ENCODE assay signal across 21 cellular contexts in the genomic region with DNA sequence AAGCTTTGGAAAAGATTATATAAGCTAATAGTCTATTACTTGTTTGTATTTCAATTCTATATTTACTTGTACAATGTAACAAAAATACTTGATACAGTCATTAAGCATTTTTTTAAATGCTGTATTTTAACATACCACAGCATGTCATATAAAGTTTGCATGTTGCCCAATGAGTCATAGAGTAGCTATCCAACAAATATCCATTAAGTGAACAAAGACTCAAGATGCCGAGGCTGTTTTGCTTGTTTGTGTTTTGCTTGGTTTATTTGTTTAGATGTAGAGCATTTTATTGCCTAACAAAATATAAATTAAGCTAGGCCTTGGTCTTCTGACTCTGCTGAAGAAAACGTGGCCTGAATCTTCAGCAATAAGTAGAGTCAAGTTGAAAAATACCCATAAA.
DNase-seq lines count a peak whose midpoint lies in the region; ATAC-seq and TF ChIP-seq lines count a peak whose summit lies in the region.
"Had no signal": no experiment of that assay in that cellular context is flagged by ENCODE, and none has a peak within 500 bp of the region (broad histone marks: within the 10 kb centered on the region; RNA-seq: fewer than 3 reads in every experiment).

No MANE protein-coding gene starts in this region.

- H3K4me1 ChIP-seq in PC-3 (ENCODE audit: insufficient read depth, low read length), result peaks cover 9% of the 10 kb centered on the region; the same call in 1 of the 2 replicates

- intact Hi-C loops in PC-3 (cut with micrococcal nuclease), result loop anchor here (10.0 kb wide), 1 partner anchor 802 kb away; no protein-coding TSS in a partner anchor

- H4K20me1 ChIP-seq in PC-3 (ENCODE audit: low read length), result no peaks in the 10 kb centered on the region

- no peak overlapping the region for H3K27ac ChIP-seq in PC-3 (ENCODE audit: low read length)
- H3K27ac ChIP-seq: 22Rv1, GM23248, KMS-11 had no signal

- H3K36me3 ChIP-seq in PC-3 (ENCODE audit: low read depth, low read length), result no peaks in the 10 kb centered on the region

- CTCF ChIA-PET in PC-3 (lab: Charles Lee), result no interaction called here

- POLR2A ChIA-PET in PC-3 (lab: Charles Lee; ENCODE audit: unreplicated experiment), result interaction anchor here (0.7 kb wide), 1 partner anchor 1312 kb away, joined by 4 read pairs; no protein-coding TSS in a partner anchor

- no peaks in the 10 kb centered on the region for H3K9me2 ChIP-seq in PC-3 (replicated peaks; ENCODE audit: low read length)

- 0 out of 2 replicates have a peak overlapping the region, but pooled peaks have one; percentile 13 for H2AFZ ChIP-seq in PC-3 (ENCODE audit: low read length)
- H2AFZ ChIP-seq: GM23248 had no signal

- peak; percentile 5 for DNase-seq in DMS53 (lab: John Stamatoyannopoulos, UW)
- DNase-seq in DMS53 treated with DMSO at 0.1 percent for 48 hours (lab: John Stamatoyannopoulos, UW; ENCODE audit: unreplicated experiment), result no peak
- DNase-seq in PC-3, result peak; percentile 66
- peak; percentile 7 for DNase-seq in choroid plexus epithelial cell (ENCODE audit: low read depth)
- DNase-seq in renal cortical epithelial cell (ENCODE audit: low read depth), result peak; percentile 1
- DNase-seq in GDM1 (lab: John Stamatoyannopoulos, UW), result no peak
- no peak for DNase-seq in NCI-H748 treated with DMSO at 0.1 percent for 48 hours (lab: John Stamatoyannopoulos, UW)
- DNase-seq: Calu3; CD4-positive, alpha-beta memory T cell; DMS79 treated with DMSO at 0.1 percent for 48 hours; GM23248; MM.1S; NCI-H1092 treated with DMSO at 0.1 percent for 48 hours; NCI-H1694 treated with DMSO at 0.1 percent for 48 hours; NCI-H2107; NCI-H226; T-helper 1 cell had no signal

- H3K79me2 ChIP-seq in PC-3 (ENCODE audit: low read length), result no peaks in the 10 kb centered on the region

- no TSS peak for BruUV-seq in PC-3 (replicated peaks; lab: Mats Ljungman, UMichigan)

- H3K27me3 ChIP-seq in PC-3 (ENCODE audit: low read length), result no peaks in the 10 kb centered on the region

- TF ChIP-seq CTCF in PC-3 (conservative IDR thresholded peaks at IDR 0.05; ENCODE audit: low read depth, low read length) (no peak), choroid plexus epithelial cell (conservative IDR thresholded peaks at IDR 0.05; ENCODE audit: low read depth, low read length) (no peak)

- no peak overlapping the region for H3K4me3 ChIP-seq in PC-3 (ENCODE audit: low read length)
- H3K4me3 ChIP-seq in choroid plexus epithelial cell (ENCODE audit: low read depth, low read length), result no peak overlapping the region
- H3K4me3 ChIP-seq: GM12878, GM23248 had no signal

- no peak overlapping the region for H3K9ac ChIP-seq in PC-3 (ENCODE audit: low read length)
- H3K9ac ChIP-seq: GM23248, KMS-11 had no signal

- H3F3A ChIP-seq in PC-3 (ENCODE audit: low read length, unreplicated experiment), result no peaks in the 10 kb centered on the region

- H3K4me2 ChIP-seq in PC-3 (ENCODE audit: low read length), result 0 out of 2 replicates have a peak overlapping the region, but pooled peaks have one; percentile 4
- H3K4me2 ChIP-seq: KMS-11 had no signal

- H3K9me3 ChIP-seq in PC-3 (ENCODE audit: low read length), result no peaks in the 10 kb centered on the region

- peak; percentile 90 for ATAC-seq in PC-3
- no peak for ATAC-seq in esophagus mucosa
- ATAC-seq: GM12878 had no signal

Comparison
In these comparisons a context has a peak if more than half of its experiments do, and no peak if none do; other contexts are left out.
1. DNase-seq: peak in DMS53 (single experiment), PC-3 (single experiment), choroid plexus epithelial cell (single experiment) and renal cortical epithelial cell (single experiment); none in DMS53 treated with DMSO at 0.1 percent for 48 hours (single experiment), GDM1 (single experiment) and NCI-H748 treated with DMSO at 0.1 percent for 48 hours (single experiment).